Comparison of ENCODE assay signal across 1 cellular context in the genomic region with DNA sequence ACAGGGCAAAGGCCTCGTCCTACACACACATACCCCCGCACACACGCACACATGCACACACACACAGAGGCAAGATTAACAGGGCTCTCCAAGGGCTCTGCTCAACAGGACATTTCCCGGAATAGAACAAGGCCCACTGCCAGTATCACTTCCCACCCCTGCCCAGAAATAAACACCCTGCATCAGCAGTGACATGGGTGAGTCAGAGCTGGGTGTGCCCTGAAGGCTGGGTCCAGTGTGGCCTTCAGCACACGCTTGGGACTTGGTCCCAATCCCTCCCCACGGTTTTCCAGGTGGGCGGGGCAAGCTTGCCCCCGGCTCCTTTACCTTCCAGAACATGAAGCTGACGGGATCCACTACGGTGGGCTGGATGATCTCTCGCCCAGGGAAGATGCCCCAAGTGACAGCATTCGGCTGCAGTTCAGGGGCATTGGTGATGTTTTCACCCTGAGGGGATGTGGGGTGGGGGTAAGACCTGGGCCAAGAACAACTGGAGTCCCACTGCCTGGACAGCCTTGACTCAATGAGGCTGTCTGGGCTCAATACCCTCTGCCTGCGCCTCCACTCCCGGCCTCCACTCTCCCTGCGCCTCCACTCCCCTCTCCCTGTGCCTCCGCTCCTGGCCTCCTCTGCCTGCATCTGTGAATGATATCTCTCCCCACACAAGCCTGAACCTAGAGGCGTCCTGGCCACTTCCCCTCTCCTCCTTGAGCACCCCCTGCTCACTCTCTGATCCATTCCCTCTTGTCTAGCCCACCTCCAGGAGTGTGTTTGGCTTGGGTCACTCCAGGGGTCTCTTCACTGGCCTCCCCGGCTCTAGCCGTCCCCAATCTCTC.
TF ChIP-seq lines count a peak whose summit lies in the region.

No MANE protein-coding gene starts in this region.

TF ChIP-seq in K562, 482 proteins besides CTCF, POLR2A, EP300 and RAD21 (continued from another document):
- TF ChIP-seq JUND (IDR thresholded peaks at IDR 0.05; ENCODE audit: borderline replicate concordance, low read depth, low read length) (peak; percentile 92), JUND (tag; IDR thresholded peaks at IDR 0.05; ENCODE audit: borderline replicate concordance, low read depth, low read length) (peak; percentile 93; the same call in 2 of the 3 replicates), LEF1 (IDR thresholded peaks at IDR 0.05) (0 out of 2 replicates have a peak, but pooled peaks have one; percentile 42), WHSC1 (IDR thresholded peaks at IDR 0.05; ENCODE audit: low read length) (peak; percentile 11), ZNF512 (tag; IDR thresholded peaks at IDR 0.05) (no peak), ZNF780A (CRISPR knock-in tag; IDR thresholded peaks at IDR 0.05) (no peak), HLTF (IDR thresholded peaks at IDR 0.05) (0 out of 2 replicates have a peak, but pooled peaks have one; percentile 21), EGR1 (conservative IDR thresholded peaks at IDR 0.05) (peak; percentile 57), ZNF354B (CRISPR knock-in tag; IDR thresholded peaks at IDR 0.05) (no peak), SMARCA4 (IDR thresholded peaks at IDR 0.05) (peak; percentile 72), CHCHD3 (CRISPR knock-in tag; IDR thresholded peaks at IDR 0.05) (no peak), GTF2F1 (IDR thresholded peaks at IDR 0.05; ENCODE audit: low read depth, low read length) (no peak), SAP30 (IDR thresholded peaks at IDR 0.05; ENCODE audit: borderline replicate concordance, insufficient read depth, low read depth, low read length, poor library complexity, severe bottlenecking) (no peak), TBL1XR1 (IDR thresholded peaks at IDR 0.05; ENCODE audit: low read length in 2 of 2) (peak in 1 of 2 experiments; percentile 51; a peak in 1 of 4 replicates), DIDO1 (tag; IDR thresholded peaks at IDR 0.05; ENCODE audit: low read depth) (no peak), DEAF1 (CRISPR knock-in tag; IDR thresholded peaks at IDR 0.05) (no peak), BCL6 (CRISPR knock-in tag; IDR thresholded peaks at IDR 0.05) (no peak), ZSCAN29 (IDR thresholded peaks at IDR 0.05) (no peak)
- TF ChIP-seq, protein P1, sequence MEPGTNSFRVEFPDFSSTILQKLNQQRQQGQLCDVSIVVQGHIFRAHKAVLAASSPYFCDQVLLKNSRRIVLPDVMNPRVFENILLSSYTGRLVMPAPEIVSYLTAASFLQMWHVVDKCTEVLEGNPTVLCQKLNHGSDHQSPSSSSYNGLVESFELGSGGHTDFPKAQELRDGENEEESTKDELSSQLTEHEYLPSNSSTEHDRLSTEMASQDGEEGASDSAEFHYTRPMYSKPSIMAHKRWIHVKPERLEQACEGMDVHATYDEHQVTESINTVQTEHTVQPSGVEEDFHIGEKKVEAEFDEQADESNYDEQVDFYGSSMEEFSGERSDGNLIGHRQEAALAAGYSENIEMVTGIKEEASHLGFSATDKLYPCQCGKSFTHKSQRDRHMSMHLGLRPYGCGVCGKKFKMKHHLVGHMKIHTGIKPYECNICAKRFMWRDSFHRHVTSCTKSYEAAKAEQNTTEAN (CRISPR knock-in tag; IDR thresholded peaks at IDR 0.05), result no peak
- TF ChIP-seq, protein P2, sequence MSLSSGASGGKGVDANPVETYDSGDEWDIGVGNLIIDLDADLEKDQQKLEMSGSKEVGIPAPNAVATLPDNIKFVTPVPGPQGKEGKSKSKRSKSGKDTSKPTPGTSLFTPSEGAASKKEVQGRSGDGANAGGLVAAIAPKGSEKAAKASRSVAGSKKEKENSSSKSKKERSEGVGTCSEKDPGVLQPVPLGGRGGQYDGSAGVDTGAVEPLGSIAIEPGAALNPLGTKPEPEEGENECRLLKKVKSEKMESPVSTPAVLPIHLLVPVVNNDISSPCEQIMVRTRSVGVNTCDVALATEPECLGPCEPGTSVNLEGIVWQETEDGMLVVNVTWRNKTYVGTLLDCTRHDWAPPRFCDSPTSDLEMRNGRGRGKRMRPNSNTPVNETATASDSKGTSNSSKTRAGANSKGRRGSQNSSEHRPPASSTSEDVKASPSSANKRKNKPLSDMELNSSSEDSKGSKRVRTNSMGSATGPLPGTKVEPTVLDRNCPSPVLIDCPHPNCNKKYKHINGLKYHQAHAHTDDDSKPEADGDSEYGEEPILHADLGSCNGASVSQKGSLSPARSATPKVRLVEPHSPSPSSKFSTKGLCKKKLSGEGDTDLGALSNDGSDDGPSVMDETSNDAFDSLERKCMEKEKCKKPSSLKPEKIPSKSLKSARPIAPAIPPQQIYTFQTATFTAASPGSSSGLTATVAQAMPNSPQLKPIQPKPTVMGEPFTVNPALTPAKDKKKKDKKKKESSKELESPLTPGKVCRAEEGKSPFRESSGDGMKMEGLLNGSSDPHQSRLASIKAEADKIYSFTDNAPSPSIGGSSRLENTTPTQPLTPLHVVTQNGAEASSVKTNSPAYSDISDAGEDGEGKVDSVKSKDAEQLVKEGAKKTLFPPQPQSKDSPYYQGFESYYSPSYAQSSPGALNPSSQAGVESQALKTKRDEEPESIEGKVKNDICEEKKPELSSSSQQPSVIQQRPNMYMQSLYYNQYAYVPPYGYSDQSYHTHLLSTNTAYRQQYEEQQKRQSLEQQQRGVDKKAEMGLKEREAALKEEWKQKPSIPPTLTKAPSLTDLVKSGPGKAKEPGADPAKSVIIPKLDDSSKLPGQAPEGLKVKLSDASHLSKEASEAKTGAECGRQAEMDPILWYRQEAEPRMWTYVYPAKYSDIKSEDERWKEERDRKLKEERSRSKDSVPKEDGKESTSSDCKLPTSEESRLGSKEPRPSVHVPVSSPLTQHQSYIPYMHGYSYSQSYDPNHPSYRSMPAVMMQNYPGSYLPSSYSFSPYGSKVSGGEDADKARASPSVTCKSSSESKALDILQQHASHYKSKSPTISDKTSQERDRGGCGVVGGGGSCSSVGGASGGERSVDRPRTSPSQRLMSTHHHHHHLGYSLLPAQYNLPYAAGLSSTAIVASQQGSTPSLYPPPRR (CRISPR knock-in tag; IDR thresholded peaks at IDR 0.05; ENCODE audit: borderline replicate concordance), result 0 out of 2 replicates have a peak, but pooled peaks have one; percentile 43
- TF ChIP-seq, protein P3, sequence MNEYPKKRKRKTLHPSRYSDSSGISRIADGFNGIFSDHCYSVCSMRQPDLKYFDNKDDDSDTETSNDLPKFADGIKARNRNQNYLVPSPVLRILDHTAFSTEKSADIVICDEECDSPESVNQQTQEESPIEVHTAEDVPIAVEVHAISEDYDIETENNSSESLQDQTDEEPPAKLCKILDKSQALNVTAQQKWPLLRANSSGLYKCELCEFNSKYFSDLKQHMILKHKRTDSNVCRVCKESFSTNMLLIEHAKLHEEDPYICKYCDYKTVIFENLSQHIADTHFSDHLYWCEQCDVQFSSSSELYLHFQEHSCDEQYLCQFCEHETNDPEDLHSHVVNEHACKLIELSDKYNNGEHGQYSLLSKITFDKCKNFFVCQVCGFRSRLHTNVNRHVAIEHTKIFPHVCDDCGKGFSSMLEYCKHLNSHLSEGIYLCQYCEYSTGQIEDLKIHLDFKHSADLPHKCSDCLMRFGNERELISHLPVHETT (CRISPR knock-in tag; conservative IDR thresholded peaks at IDR 0.05 in 1 of 2, IDR thresholded peaks at IDR 0.05 in 1 of 2), result peak in 1 of 2 experiments; percentile 66; a peak in 2 of 4 replicates
- TF ChIP-seq, protein P4, sequence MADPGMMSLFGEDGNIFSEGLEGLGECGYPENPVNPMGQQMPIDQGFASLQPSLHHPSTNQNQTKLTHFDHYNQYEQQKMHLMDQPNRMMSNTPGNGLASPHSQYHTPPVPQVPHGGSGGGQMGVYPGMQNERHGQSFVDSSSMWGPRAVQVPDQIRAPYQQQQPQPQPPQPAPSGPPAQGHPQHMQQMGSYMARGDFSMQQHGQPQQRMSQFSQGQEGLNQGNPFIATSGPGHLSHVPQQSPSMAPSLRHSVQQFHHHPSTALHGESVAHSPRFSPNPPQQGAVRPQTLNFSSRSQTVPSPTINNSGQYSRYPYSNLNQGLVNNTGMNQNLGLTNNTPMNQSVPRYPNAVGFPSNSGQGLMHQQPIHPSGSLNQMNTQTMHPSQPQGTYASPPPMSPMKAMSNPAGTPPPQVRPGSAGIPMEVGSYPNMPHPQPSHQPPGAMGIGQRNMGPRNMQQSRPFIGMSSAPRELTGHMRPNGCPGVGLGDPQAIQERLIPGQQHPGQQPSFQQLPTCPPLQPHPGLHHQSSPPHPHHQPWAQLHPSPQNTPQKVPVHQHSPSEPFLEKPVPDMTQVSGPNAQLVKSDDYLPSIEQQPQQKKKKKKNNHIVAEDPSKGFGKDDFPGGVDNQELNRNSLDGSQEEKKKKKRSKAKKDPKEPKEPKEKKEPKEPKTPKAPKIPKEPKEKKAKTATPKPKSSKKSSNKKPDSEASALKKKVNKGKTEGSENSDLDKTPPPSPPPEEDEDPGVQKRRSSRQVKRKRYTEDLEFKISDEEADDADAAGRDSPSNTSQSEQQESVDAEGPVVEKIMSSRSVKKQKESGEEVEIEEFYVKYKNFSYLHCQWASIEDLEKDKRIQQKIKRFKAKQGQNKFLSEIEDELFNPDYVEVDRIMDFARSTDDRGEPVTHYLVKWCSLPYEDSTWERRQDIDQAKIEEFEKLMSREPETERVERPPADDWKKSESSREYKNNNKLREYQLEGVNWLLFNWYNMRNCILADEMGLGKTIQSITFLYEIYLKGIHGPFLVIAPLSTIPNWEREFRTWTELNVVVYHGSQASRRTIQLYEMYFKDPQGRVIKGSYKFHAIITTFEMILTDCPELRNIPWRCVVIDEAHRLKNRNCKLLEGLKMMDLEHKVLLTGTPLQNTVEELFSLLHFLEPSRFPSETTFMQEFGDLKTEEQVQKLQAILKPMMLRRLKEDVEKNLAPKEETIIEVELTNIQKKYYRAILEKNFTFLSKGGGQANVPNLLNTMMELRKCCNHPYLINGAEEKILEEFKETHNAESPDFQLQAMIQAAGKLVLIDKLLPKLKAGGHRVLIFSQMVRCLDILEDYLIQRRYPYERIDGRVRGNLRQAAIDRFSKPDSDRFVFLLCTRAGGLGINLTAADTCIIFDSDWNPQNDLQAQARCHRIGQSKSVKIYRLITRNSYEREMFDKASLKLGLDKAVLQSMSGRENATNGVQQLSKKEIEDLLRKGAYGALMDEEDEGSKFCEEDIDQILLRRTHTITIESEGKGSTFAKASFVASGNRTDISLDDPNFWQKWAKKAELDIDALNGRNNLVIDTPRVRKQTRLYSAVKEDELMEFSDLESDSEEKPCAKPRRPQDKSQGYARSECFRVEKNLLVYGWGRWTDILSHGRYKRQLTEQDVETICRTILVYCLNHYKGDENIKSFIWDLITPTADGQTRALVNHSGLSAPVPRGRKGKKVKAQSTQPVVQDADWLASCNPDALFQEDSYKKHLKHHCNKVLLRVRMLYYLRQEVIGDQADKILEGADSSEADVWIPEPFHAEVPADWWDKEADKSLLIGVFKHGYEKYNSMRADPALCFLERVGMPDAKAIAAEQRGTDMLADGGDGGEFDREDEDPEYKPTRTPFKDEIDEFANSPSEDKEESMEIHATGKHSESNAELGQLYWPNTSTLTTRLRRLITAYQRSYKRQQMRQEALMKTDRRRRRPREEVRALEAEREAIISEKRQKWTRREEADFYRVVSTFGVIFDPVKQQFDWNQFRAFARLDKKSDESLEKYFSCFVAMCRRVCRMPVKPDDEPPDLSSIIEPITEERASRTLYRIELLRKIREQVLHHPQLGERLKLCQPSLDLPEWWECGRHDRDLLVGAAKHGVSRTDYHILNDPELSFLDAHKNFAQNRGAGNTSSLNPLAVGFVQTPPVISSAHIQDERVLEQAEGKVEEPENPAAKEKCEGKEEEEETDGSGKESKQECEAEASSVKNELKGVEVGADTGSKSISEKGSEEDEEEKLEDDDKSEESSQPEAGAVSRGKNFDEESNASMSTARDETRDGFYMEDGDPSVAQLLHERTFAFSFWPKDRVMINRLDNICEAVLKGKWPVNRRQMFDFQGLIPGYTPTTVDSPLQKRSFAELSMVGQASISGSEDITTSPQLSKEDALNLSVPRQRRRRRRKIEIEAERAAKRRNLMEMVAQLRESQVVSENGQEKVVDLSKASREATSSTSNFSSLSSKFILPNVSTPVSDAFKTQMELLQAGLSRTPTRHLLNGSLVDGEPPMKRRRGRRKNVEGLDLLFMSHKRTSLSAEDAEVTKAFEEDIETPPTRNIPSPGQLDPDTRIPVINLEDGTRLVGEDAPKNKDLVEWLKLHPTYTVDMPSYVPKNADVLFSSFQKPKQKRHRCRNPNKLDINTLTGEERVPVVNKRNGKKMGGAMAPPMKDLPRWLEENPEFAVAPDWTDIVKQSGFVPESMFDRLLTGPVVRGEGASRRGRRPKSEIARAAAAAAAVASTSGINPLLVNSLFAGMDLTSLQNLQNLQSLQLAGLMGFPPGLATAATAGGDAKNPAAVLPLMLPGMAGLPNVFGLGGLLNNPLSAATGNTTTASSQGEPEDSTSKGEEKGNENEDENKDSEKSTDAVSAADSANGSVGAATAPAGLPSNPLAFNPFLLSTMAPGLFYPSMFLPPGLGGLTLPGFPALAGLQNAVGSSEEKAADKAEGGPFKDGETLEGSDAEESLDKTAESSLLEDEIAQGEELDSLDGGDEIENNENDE (IDR thresholded peaks at IDR 0.05; ENCODE audit: low read depth, low read length), result no peak
